In genomic region chr10:77641788-77642397, GRCh38 we compare ENCODE assay signal across 9 cellular contexts. TPM values are rescaled to one million over a fixed set of nuclear protein-coding genes. Genes with fewer than 3 reads are reported as not detected.
A peak's percentile ranks its signal among the peaks of the same experiment; 100 is the strongest.
DNase-seq lines count a peak whose midpoint lies in the region; ATAC-seq and TF ChIP-seq lines count a peak whose summit lies in the region.
"Had no signal": no experiment of that assay in that cellular context is flagged by ENCODE, and none has a peak within 500 bp of the region (broad histone marks: within the 10 kb centered on the region; RNA-seq: fewer than 3 reads in every experiment).

No MANE protein-coding gene starts in this region.

- peak; percentile 59 for TF ChIP-seq CTCF in GM12864 (IDR thresholded peaks at IDR 0.05; ENCODE audit: low read depth, low read length, missing control alignments)

- no peak overlapping the region for H3K4me3 ChIP-seq in GM12864 (ENCODE audit: low read depth, low read length)

- no peak for ATAC-seq in GM19023 (IDR thresholded peaks at IDR 0.05; ENCODE audit: unreplicated experiment)
- ATAC-seq: right cardiac atrium had no signal

- DNase-seq in A172 (ENCODE audit: low spot score) (peak; percentile 71), GM12864 (ENCODE audit: low read depth) (no peak), NCI-H146 (lab: John Stamatoyannopoulos, UW) (peak; percentile 82), T-helper 9 cell (peak; percentile 34), cerebellar cortex (ENCODE audit: low spot score) (peak; percentile 81), left kidney (ENCODE audit: low read depth, low spot score) (peak; percentile 88)
- DNase-seq in stimulated activated CD8-positive, alpha-beta memory T cell treated with anti-CD3 and anti-CD28 coated beads, Interleukin-12 subunit alpha, Interleukin-12 subunit beta, amount 100 ng/mL, for 24 hours (ENCODE audit: extremely low read depth) = peak; percentile 11

RNA-seq across cellular contexts. Expression of gene KCNMA1, which starts 4.3 kb away (rescaled TPM):
- 38.5 and 50.7 TPM in 2 replicates for total RNA-seq in A172 (2014; rRNA removed; shearing (Covaris generic))
